Comparison of ENCODE assay signal across 1 cellular context in genomic region chr16:69889295-69889964, GRCh38.
TF ChIP-seq lines count a peak whose summit lies in the region.

No MANE protein-coding gene starts in this region.

TF ChIP-seq in GM23338, 12 proteins besides CTCF, POLR2A, EP300 and RAD21 (continued from another document):
- no peak for TF ChIP-seq ZNF462 (CRISPR knock-in tag; IDR thresholded peaks at IDR 0.05)
- TF ChIP-seq EZH2phosphoT487 (IDR thresholded peaks at IDR 0.05; ENCODE audit: unreplicated experiment), result no peak
- no peak for TF ChIP-seq ETS1 (IDR thresholded peaks at IDR 0.05)
- TF ChIP-seq ZNF331 (CRISPR knock-in tag; IDR thresholded peaks at IDR 0.05; ENCODE audit: low read depth), result no peak
- no peak for TF ChIP-seq NANOG (IDR thresholded peaks at IDR 0.05; ENCODE audit: borderline replicate concordance)
- TF ChIP-seq JUNB (IDR thresholded peaks at IDR 0.05; ENCODE audit: unreplicated experiment), result no peak
- TF ChIP-seq ZNF114 (CRISPR knock-in tag; IDR thresholded peaks at IDR 0.05), result no peak
- TF ChIP-seq EZH2 (IDR thresholded peaks at IDR 0.05; ENCODE audit: low read depth, unreplicated experiment), result no peak
- no peak for TF ChIP-seq CREB1 (CRISPR knock-in tag; IDR thresholded peaks at IDR 0.05; ENCODE audit: low read depth)
